In the genomic region with DNA sequence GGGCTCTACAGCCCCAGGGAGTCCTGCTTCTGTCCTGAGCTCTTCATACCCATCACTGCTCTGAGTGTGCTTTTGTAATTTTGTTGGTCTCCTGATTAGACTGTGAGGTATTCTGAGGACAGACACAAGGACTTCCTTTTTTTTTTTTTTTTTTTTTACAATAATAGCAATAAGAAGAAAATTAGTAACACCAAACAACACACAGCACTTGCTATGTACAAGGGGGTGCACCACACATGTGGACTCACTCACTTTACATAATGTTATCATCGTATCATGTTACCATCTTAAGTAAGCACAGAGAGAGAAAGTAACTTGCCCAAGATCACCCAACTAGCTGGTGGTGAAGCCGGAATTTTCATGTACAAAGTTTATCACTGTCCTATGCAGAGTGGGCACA, we compare ENCODE assay signal across 12 cellular contexts. TPM values are rescaled to one million over a fixed set of nuclear protein-coding genes. Genes with fewer than 3 reads are reported as not detected.
DNase-seq lines count a peak whose midpoint lies in the region; ATAC-seq and TF ChIP-seq lines count a peak whose summit lies in the region.
"Had no signal": no experiment of that assay in that cellular context is flagged by ENCODE, and none has a peak within 500 bp of the region (broad histone marks: within the 10 kb centered on the region; RNA-seq: fewer than 3 reads in every experiment).

No MANE protein-coding gene starts in this region.

- H3K27me3 ChIP-seq in heart left ventricle (no peaks in the 10 kb centered on the region), right lobe of liver (no peaks in the 10 kb centered on the region)

- WGBS in heart left ventricle, 4 donors: 47 to 71% (median 55%) methylated on average over 2 of the region's 2 CpGs
- 60% methylated on average over 2 of the region's 2 CpGs for WGBS in right lobe of liver (ENCODE audit: insufficient coverage, low coverage, low lambda C conversion rate, missing lambda C conversion rate)

- intact Hi-C loops in heart left ventricle (cut with DNase I) (no loop called here), cardiac septum (cut with DNase I) (no loop called here), right lobe of liver (cut with DNase I) (no loop called here)

- CTCF ChIA-PET in RWPE1 (lab: Yijun Ruan, JAX): no interaction called here

- TF ChIP-seq POLR2A in heart left ventricle (IDR thresholded peaks at IDR 0.05) (no peak), right lobe of liver (IDR thresholded peaks at IDR 0.05) (no peak)

- no peaks in the 10 kb centered on the region for H3K9me3 ChIP-seq in heart left ventricle
- no peaks in the 10 kb centered on the region for H3K9me3 ChIP-seq in right lobe of liver

- H3K4me3 ChIP-seq in heart left ventricle: peak overlapping the region in 2 of 12 donors; percentile 3 to 47
- H3K4me3 ChIP-seq in WI38 (ENCODE audit: low read depth, low read length): peak overlapping the region; percentile 39
- no peak overlapping the region for H3K4me3 ChIP-seq in right lobe of liver

- peak in 1 of 4 donors; percentile 9 for ATAC-seq in heart left ventricle
- ATAC-seq in HG03378 (IDR thresholded peaks at IDR 0.05; ENCODE audit: unreplicated experiment): no peak
- no peak for ATAC-seq in right lobe of liver
- ATAC-seq: activated CD4-positive, CD25-positive, alpha-beta regulatory T cell treated with anti-CD3 and anti-CD28 coated beads, Interleukin-2, amount 50 U/mL, for 24 hours; left lobe of liver had no signal

- TF ChIP-seq CTCF in heart left ventricle (IDR thresholded peaks at IDR 0.05) (no peak), WI38 (IDR thresholded peaks at IDR 0.05; ENCODE audit: low read depth, low read length) (no peak), right lobe of liver (IDR thresholded peaks at IDR 0.05) (no peak), RWPE1 (conservative IDR thresholded peaks at IDR 0.05; ENCODE audit: low read depth) (no peak)

- peaks cover 0 to 4% (median 0%) of the 10 kb centered on the region in 9 donors for H3K36me3 ChIP-seq in heart left ventricle
- H3K36me3 ChIP-seq in right lobe of liver: peaks cover 0 to 10% (median 0%) of the 10 kb centered on the region in 4 donors

- DNase-seq in heart left ventricle (no peak), cardiac septum (ENCODE audit: low spot score) (no peak), islet precursor cell (peak; percentile 40), GOT3 (lab: John Stamatoyannopoulos, UW) (no peak), right lobe of liver (no peak), RWPE1 (ENCODE audit: low spot score) (no peak)
- DNase-seq: caudate nucleus, NCI-H2227 treated with DMSO at 0.1 percent for 48 hours had no signal

- POLR2A ChIA-PET in RWPE1 (lab: Yijun Ruan, JAX; ENCODE audit: low non-redundant PET): no interaction called here

- H3K27ac ChIP-seq in heart left ventricle: peak overlapping the region in 8 of 12 donors; percentile 8 to 81 (median 58)
- H3K27ac ChIP-seq in right lobe of liver: peak overlapping the region in 1 of 3 donors; percentile 1
- no peak overlapping the region for H3K27ac ChIP-seq in RWPE1

- H3K4me1 ChIP-seq in heart left ventricle (peaks cover 0 to 83% (median 48%) of the 10 kb centered on the region in 12 donors), right lobe of liver (peaks cover 0 to 11% (median 7%) of the 10 kb centered on the region in 4 donors)

RNA-seq across cellular contexts. Expression of gene MBP, which starts 34.5 kb away (rescaled TPM):
- total RNA-seq in heart left ventricle (10 to 100 TPM; 15.8 to 93.0 (median 38.8) TPM), cardiac septum (37.7 TPM), right lobe of liver (10 to 100 TPM; 24.0 to 40.8 (median 27.6) TPM)
- polyA plus RNA-seq in heart left ventricle: 10 to 100 TPM in 1 of 2 donors, 1 to 10 TPM in 1; 7.7 to 11.3 TPM
